14 cellular contexts compared by ENCODE assay signal in the genomic region with DNA sequence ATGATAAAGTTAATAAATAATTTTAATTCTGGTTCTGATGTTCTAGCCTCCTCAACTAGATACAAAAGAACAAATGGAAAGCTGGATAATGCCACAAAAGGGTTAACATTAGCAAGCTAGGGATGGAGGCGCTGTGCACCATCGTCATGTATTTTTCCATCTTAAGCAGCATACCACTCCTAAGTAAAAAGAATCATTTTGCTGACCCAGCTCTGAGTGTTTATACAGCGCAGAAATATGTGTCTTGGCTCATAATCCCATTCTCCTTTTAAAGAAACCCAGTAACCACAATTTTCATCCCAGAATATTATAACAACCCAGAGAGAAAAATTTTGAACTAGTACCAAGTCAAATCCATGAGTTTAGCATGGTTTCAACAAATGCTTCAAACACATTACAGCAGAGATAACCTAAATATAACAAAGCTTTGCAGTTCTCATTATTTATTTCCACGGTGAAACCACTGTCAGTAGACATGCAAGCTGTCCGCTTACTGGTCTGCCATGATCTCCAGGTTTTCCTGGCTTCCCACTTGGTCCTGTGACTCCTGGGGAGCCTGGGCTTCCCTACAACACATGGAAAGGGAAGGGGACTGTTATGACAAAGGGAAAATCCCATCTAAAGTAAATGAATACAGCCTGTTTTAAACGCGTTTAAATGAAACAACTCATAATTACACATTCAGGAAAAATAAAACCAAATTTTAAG.
A peak's percentile ranks its signal among the peaks of the same experiment; 100 is the strongest.
DNase-seq lines count a peak whose midpoint lies in the region; ATAC-seq and TF ChIP-seq lines count a peak whose summit lies in the region.
"Had no signal": no experiment of that assay in that cellular context is flagged by ENCODE, and none has a peak within 500 bp of the region (broad histone marks: within the 10 kb centered on the region; RNA-seq: fewer than 3 reads in every experiment).

No MANE protein-coding gene starts in this region.

- intact Hi-C loops in sciatic nerve (cut with DNase I) (no loop called here), posterior vena cava (cut with DNase I) (no loop called here)

- DNase-seq in AG09319 (ENCODE audit: extremely low read depth, low read depth) (peak; percentile 66), SJSA1 (ENCODE audit: low read depth in 1 of 2, low spot score in 2 of 2) (peak; percentile 47 to 68), fibroblast of pulmonary artery (ENCODE audit: low read depth) (peak; percentile 74), sciatic nerve (ENCODE audit: low spot score) (no peak), posterior vena cava (ENCODE audit: low spot score) (no peak)
- DNase-seq in NK-92 treated with Interleukin-12 subunit alpha and Interleukin-12 subunit beta, amount 100 ng/mL, for 24 hours (lab: John Stamatoyannopoulos, UW): no peak
- DNase-seq in stimulated activated naive CD4-positive, alpha-beta T cell (lab: John Stamatoyannopoulos, UW): no peak
- DNase-seq: dorsolateral prefrontal cortex, head of caudate nucleus, NCI-H1105, NCI-H510A treated with DMSO at 0.1 percent for 48 hours had no signal

- H3K27ac ChIP-seq in SJSA1: peak overlapping the region; percentile 47
- H3K27ac ChIP-seq: C4-2B, neutrophil had no signal

- TF ChIP-seq CTCF in AG09319 (IDR thresholded peaks at IDR 0.05; ENCODE audit: low read depth, low read length) (peak; percentile 21), fibroblast of pulmonary artery (IDR thresholded peaks at IDR 0.05; ENCODE audit: low read length, missing control alignments) (no peak)

- H3K36me3 ChIP-seq in SJSA1: peaks cover 60% of the 10 kb centered on the region
- H3K36me3 ChIP-seq: neutrophil had no signal

- H3K4me3 ChIP-seq in SJSA1 (no peak overlapping the region), fibroblast of pulmonary artery (replicated peaks; ENCODE audit: low read depth, low read length) (no peak overlapping the region)
- H3K4me3 ChIP-seq: dorsolateral prefrontal cortex had no signal

- peaks cover 23% of the 10 kb centered on the region for H3K4me1 ChIP-seq in SJSA1 (replicated peaks)

- H3K9me3 ChIP-seq in SJSA1 (replicated peaks): no peaks in the 10 kb centered on the region
- H3K9me3 ChIP-seq: neutrophil had no signal

- H3K27me3 ChIP-seq in SJSA1 (replicated peaks): no peaks in the 10 kb centered on the region
- H3K27me3 ChIP-seq: neutrophil had no signal

- ATAC-seq in sciatic nerve: peak; percentile 67
- ATAC-seq in HG02759 (IDR thresholded peaks at IDR 0.05; ENCODE audit: unreplicated experiment): no peak

Comparison
In these comparisons a context has a peak if more than half of its experiments do, and no peak if none do; other contexts are left out.
1. DNase-seq: peak in AG09319 (single experiment), SJSA1 (2 of 2) and fibroblast of pulmonary artery (single experiment); none in sciatic nerve (single experiment), NK-92 treated with Interleukin-12 subunit alpha and Interleukin-12 subunit beta, amount 100 ng/mL, for 24 hours (single experiment), posterior vena cava (single experiment) and stimulated activated naive CD4-positive, alpha-beta T cell (0 of 6).